ENCODE assay signal across 1 cellular context in the genomic region with DNA sequence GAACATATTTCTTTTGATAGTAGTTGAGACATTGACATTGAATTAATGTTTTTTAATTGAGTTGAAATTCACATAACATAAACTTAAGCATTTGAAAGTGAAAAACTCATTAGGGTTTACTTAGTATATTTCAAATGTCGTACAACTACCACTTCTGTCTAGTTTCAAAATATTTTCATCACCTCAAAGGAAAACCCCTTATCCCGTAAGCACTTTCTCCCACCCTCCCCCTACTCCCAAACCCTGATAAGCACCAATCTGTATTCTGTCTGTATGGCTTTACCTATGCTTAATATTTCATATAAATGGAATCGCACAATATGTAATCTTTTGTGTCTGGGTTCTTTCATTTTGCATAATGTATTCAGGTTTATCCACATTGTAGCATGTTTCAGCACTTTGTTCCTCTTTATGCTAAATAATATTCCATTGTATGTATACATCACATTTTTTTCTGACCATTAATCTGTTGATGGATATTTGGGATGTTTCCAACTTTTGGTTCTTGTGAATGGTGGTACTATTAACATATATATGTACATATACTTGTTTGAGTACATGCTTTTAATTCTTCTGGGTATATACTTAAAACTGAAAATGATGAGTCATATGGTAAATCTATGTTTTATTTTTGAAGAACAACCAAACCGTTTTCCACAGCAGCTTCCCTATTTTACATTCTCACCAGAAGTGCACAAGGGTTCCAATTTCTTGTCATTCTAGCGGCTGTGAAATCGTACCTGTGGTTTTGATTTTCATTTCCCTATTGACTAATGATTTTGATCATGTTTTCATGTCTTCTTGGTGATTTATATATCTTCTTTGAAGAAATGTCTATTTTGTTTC.
TF ChIP-seq lines count a peak whose summit lies in the region.

No MANE protein-coding gene starts in this region.

TF ChIP-seq in GM12878, 131 proteins besides CTCF, POLR2A, EP300 and RAD21 (continued from another document and continues in another):
- TF ChIP-seq, protein P1, sequence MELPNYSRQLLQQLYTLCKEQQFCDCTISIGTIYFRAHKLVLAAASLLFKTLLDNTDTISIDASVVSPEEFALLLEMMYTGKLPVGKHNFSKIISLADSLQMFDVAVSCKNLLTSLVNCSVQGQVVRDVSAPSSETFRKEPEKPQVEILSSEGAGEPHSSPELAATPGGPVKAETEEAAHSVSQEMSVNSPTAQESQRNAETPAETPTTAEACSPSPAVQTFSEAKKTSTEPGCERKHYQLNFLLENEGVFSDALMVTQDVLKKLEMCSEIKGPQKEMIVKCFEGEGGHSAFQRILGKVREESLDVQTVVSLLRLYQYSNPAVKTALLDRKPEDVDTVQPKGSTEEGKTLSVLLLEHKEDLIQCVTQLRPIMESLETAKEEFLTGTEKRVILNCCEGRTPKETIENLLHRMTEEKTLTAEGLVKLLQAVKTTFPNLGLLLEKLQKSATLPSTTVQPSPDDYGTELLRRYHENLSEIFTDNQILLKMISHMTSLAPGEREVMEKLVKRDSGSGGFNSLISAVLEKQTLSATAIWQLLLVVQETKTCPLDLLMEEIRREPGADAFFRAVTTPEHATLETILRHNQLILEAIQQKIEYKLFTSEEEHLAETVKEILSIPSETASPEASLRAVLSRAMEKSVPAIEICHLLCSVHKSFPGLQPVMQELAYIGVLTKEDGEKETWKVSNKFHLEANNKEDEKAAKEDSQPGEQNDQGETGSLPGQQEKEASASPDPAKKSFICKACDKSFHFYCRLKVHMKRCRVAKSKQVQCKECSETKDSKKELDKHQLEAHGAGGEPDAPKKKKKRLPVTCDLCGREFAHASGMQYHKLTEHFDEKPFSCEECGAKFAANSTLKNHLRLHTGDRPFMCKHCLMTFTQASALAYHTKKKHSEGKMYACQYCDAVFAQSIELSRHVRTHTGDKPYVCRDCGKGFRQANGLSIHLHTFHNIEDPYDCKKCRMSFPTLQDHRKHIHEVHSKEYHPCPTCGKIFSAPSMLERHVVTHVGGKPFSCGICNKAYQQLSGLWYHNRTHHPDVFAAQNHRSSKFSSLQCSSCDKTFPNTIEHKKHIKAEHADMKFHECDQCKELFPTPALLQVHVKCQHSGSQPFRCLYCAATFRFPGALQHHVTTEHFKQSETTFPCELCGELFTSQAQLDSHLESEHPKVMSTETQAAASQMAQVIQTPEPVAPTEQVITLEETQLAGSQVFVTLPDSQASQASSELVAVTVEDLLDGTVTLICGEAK (IDR thresholded peaks at IDR 0.05; ENCODE audit: borderline replicate concordance): no peak; the same call in 1 of the 2 replicates
- peak; percentile 48; the same call in 1 of the 2 replicates for TF ChIP-seq NR2F1 (conservative IDR thresholded peaks at IDR 0.05)
- no peak for TF ChIP-seq ZNF274 (IDR thresholded peaks at IDR 0.05; ENCODE audit: insufficient read depth, insufficient read length)
- no peak for TF ChIP-seq NKRF (conservative IDR thresholded peaks at IDR 0.05)
- TF ChIP-seq NRF1 (conservative IDR thresholded peaks at IDR 0.05; ENCODE audit: low read depth, low read length): no peak
- no peak for TF ChIP-seq NFYA (IDR thresholded peaks at IDR 0.05; ENCODE audit: borderline replicate concordance, low read depth, low read length)
- peak; percentile 49 to 62; a peak in 2 of 4 replicates for TF ChIP-seq BHLHE40 (IDR thresholded peaks at IDR 0.05; ENCODE audit: borderline replicate concordance in 1 of 2, low read depth in 2 of 2, low read length in 1 of 2)
- peak; percentile 88 for TF ChIP-seq TBL1XR1 (IDR thresholded peaks at IDR 0.05; ENCODE audit: low read depth, low read length)
- TF ChIP-seq, protein P2, sequence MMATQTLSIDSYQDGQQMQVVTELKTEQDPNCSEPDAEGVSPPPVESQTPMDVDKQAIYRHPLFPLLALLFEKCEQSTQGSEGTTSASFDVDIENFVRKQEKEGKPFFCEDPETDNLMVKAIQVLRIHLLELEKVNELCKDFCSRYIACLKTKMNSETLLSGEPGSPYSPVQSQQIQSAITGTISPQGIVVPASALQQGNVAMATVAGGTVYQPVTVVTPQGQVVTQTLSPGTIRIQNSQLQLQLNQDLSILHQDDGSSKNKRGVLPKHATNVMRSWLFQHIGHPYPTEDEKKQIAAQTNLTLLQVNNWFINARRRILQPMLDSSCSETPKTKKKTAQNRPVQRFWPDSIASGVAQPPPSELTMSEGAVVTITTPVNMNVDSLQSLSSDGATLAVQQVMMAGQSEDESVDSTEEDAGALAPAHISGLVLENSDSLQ (IDR thresholded peaks at IDR 0.05): peak; percentile 38; the same call in 1 of the 2 replicates
- peak; percentile 79 for TF ChIP-seq MEF2A (IDR thresholded peaks at IDR 0.05; ENCODE audit: insufficient read depth, low read depth, low read length)
- TF ChIP-seq SMAD1 (IDR thresholded peaks at IDR 0.05; ENCODE audit: low read depth, partially characterized antibody): no peak
- TF ChIP-seq KAT2A (conservative IDR thresholded peaks at IDR 0.05; ENCODE audit: control insufficient read depth, low read depth, low read length): no peak
- peak; percentile 97 for TF ChIP-seq NFIC (IDR thresholded peaks at IDR 0.05; ENCODE audit: low read depth, low read length)
- no peak for TF ChIP-seq HSF1 (IDR thresholded peaks at IDR 0.05; ENCODE audit: low read depth, low read length)
- no peak for TF ChIP-seq LARP7 (IDR thresholded peaks at IDR 0.05)
- TF ChIP-seq CHD1 (IDR thresholded peaks at IDR 0.05; ENCODE audit: low read depth, low read length): no peak
- no peak for TF ChIP-seq KLF5 (IDR thresholded peaks at IDR 0.05; ENCODE audit: partially characterized antibody)
- TF ChIP-seq IKZF2 (IDR thresholded peaks at IDR 0.05): peak; percentile 97 to 98
- no peak for TF ChIP-seq EZH2 (IDR thresholded peaks at IDR 0.05; ENCODE audit: borderline replicate concordance, control insufficient read depth, low read depth, low read length)
- TF ChIP-seq FOXM1 (IDR thresholded peaks at IDR 0.05; ENCODE audit: low read depth, low read length): peak; percentile 79
- TF ChIP-seq CBX5 (IDR thresholded peaks at IDR 0.05; ENCODE audit: low read depth): no peak
- TF ChIP-seq ZBTB11 (CRISPR knock-in tag; IDR thresholded peaks at IDR 0.05): no peak
- no peak for TF ChIP-seq YBX1 (IDR thresholded peaks at IDR 0.05)
- no peak for TF ChIP-seq HDAC6 (IDR thresholded peaks at IDR 0.05; ENCODE audit: unreplicated experiment)
- no peak for TF ChIP-seq CHD4 (IDR thresholded peaks at IDR 0.05)
- peak; percentile 85 for TF ChIP-seq EED (IDR thresholded peaks at IDR 0.05; ENCODE audit: low read depth)
- no peak for TF ChIP-seq SIX5 (IDR thresholded peaks at IDR 0.05; ENCODE audit: low read depth, low read length, severe bottlenecking)
- TF ChIP-seq, protein P3, sequence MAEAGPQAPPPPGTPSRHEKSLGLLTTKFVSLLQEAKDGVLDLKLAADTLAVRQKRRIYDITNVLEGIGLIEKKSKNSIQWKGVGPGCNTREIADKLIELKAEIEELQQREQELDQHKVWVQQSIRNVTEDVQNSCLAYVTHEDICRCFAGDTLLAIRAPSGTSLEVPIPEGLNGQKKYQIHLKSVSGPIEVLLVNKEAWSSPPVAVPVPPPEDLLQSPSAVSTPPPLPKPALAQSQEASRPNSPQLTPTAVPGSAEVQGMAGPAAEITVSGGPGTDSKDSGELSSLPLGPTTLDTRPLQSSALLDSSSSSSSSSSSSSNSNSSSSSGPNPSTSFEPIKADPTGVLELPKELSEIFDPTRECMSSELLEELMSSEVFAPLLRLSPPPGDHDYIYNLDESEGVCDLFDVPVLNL (IDR thresholded peaks at IDR 0.05; ENCODE audit: low read depth, low read length): no peak
- no peak for TF ChIP-seq RCOR1 (conservative IDR thresholded peaks at IDR 0.05; ENCODE audit: low read depth, low read length)
- TF ChIP-seq BMI1 (IDR thresholded peaks at IDR 0.05; ENCODE audit: borderline replicate concordance): peak; percentile 79; the same call in 1 of the 2 replicates
- no peak for TF ChIP-seq CBX3 (IDR thresholded peaks at IDR 0.05; ENCODE audit: borderline replicate concordance, low read depth)
- no peak for TF ChIP-seq HCFC1 (IDR thresholded peaks at IDR 0.05; ENCODE audit: low read length)
- no peak for TF ChIP-seq YY1 (IDR thresholded peaks at IDR 0.05; ENCODE audit: low read depth, low read length)
- TF ChIP-seq KDM1A (IDR thresholded peaks at IDR 0.05; ENCODE audit: borderline replicate concordance): no peak
- no peak for TF ChIP-seq HDAC2 (IDR thresholded peaks at IDR 0.05)
- no peak for TF ChIP-seq MYC (IDR thresholded peaks at IDR 0.05; ENCODE audit: insufficient read depth, insufficient read length, insufficient replicate concordance, low read length, severe bottlenecking)
- TF ChIP-seq ATF2 (IDR thresholded peaks at IDR 0.05; ENCODE audit: low read length): peak; percentile 91
- TF ChIP-seq PAX8 (IDR thresholded peaks at IDR 0.05): peak; percentile 88; the same call in 1 of the 2 replicates
- peak; percentile 59; the same call in 1 of the 2 replicates for TF ChIP-seq JUND (IDR thresholded peaks at IDR 0.05; ENCODE audit: low read depth, low read length)
- TF ChIP-seq, protein P4, sequence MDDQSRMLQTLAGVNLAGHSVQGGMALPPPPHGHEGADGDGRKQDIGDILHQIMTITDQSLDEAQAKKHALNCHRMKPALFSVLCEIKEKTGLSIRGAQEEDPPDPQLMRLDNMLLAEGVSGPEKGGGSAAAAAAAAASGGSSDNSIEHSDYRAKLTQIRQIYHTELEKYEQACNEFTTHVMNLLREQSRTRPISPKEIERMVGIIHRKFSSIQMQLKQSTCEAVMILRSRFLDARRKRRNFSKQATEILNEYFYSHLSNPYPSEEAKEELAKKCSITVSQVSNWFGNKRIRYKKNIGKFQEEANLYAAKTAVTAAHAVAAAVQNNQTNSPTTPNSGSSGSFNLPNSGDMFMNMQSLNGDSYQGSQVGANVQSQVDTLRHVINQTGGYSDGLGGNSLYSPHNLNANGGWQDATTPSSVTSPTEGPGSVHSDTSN (IDR thresholded peaks at IDR 0.05; ENCODE audit: insufficient replicate concordance, low read depth, low read length): no peak
- 0 out of 2 replicates have a peak, but pooled peaks have one; percentile 30 for TF ChIP-seq TCF3 (IDR thresholded peaks at IDR 0.05; ENCODE audit: borderline replicate concordance, insufficient read depth, low read depth, low read length)
